Comparison of ENCODE assay signal across 27 cellular contexts in genomic region chr15:62486041-62486440, GRCh38.
DNase-seq lines count a peak whose midpoint lies in the region; ATAC-seq, FAIRE-seq and TF ChIP-seq lines count a peak whose summit lies in the region.
"Had no signal": no experiment of that assay in that cellular context is flagged by ENCODE, and none has a peak within 500 bp of the region (broad histone marks: within the 10 kb centered on the region; RNA-seq: fewer than 3 reads in every experiment).

No MANE protein-coding gene starts in this region.

- H3K36me3 ChIP-seq in astrocyte (ENCODE audit: insufficient read depth, low read length) (no peaks in the 10 kb centered on the region), subcutaneous abdominal adipose tissue (ENCODE audit: control insufficient read depth in 5 of 5, insufficient read depth in 5 of 5, low read length in 5 of 5) (no peaks in the 10 kb centered on the region), suprapubic skin (no peaks in the 10 kb centered on the region)

- H3K27me3 Mint-ChIP-seq in astrocyte (ENCODE audit: low read depth, unreplicated experiment) = no peaks in the 10 kb centered on the region

- TF ChIP-seq CTCF in astrocyte (IDR thresholded peaks at IDR 0.05; ENCODE audit: insufficient read depth, low read depth, low read length) (no peak), suprapubic skin (IDR thresholded peaks at IDR 0.05) (no peak)

- DNase-seq in AG20443 (ENCODE audit: low spot score) (peak; percentile 54), astrocyte (ENCODE audit: low read depth) (peak; percentile 62), iris pigment epithelial cell (ENCODE audit: low read depth) (peak; percentile 33), NCI-H69 (lab: John Stamatoyannopoulos, UW) (no peak), suprapubic skin (ENCODE audit: low spot score in 2 of 2) (no peak)
- DNase-seq: COR-L47; DMS 273 treated with DMSO at 0.1 percent for 48 hours; DND-41; HCEC 1CT; Karpas-422; NCI-H1436 treated with DMSO at 0.1 percent for 48 hours; NCI-H2029 treated with DMSO at 0.1 percent for 48 hours; NCI-H2171; NCI-H446; NK-92 treated with Interleukin-12 subunit alpha and Interleukin-12 subunit beta, amount 100 ng/mL, for 24 hours; Right ventricle myocardium superior; SK-N-SH had no signal

- peaks cover 43% of the 10 kb centered on the region for H3K4me1 Mint-ChIP-seq in astrocyte (ENCODE audit: low read depth, unreplicated experiment)
- H3K4me1 Mint-ChIP-seq: CD14-positive monocyte, IgD-negative memory B cell had no signal

- H3K4me1 ChIP-seq in astrocyte (ENCODE audit: insufficient read depth, low read length) = peaks cover 8% of the 10 kb centered on the region
- H3K4me1 ChIP-seq in subcutaneous abdominal adipose tissue (ENCODE audit: control insufficient read depth in 5 of 5, insufficient read depth in 5 of 5, low read length in 5 of 5) = peaks cover 4 to 49% (median 34%) of the 10 kb centered on the region in 5 donors
- peaks cover 15% of the 10 kb centered on the region for H3K4me1 ChIP-seq in suprapubic skin
- H3K4me1 ChIP-seq: A549 had no signal

- TF ChIP-seq POLR2A in suprapubic skin (IDR thresholded peaks at IDR 0.05) = no peak

- H3K4me2 ChIP-seq in astrocyte (ENCODE audit: low read length) = peak overlapping the region; percentile 12
- H3K4me2 ChIP-seq: A549, GM23338, SK-N-SH had no signal

- ATAC-seq in HG03139 (IDR thresholded peaks at IDR 0.05; ENCODE audit: unreplicated experiment) = no peak
- ATAC-seq: A549, GM23338 had no signal

- no peak overlapping the region for H2AFZ ChIP-seq in astrocyte (ENCODE audit: low read depth, low read length)
- H2AFZ ChIP-seq: GM23338 had no signal

- no peak for FAIRE-seq in astrocyte (lab: Jason Lieb, UNC)
- FAIRE-seq: G401.6, GM12891, HTR-8/SVneo, RCC 7860 had no signal

- H3K9me3 ChIP-seq in astrocyte (ENCODE audit: insufficient read depth, low read depth, low read length) (no peaks in the 10 kb centered on the region), subcutaneous abdominal adipose tissue (ENCODE audit: control insufficient read depth in 5 of 5, low read length in 5 of 5) (no peaks in the 10 kb centered on the region), suprapubic skin (no peaks in the 10 kb centered on the region)
- H3K9me3 ChIP-seq: A549, SK-N-SH had no signal

- no peak overlapping the region for H3K4me3 Mint-ChIP-seq in astrocyte (ENCODE audit: unreplicated experiment)
- H3K4me3 Mint-ChIP-seq: CD14-positive monocyte, GM23338, IgD-negative memory B cell had no signal

- H3K36me3 Mint-ChIP-seq in astrocyte (ENCODE audit: low read depth, unreplicated experiment) = peaks cover 3% of the 10 kb centered on the region
- H3K36me3 Mint-ChIP-seq: CD14-positive monocyte, IgD-negative memory B cell had no signal

- peaks cover 3% of the 10 kb centered on the region for H4K20me1 ChIP-seq in astrocyte (ENCODE audit: insufficient read depth, low read length)

- H3K9ac ChIP-seq in astrocyte (ENCODE audit: low read length) = no peak overlapping the region
- H3K9ac ChIP-seq in subcutaneous abdominal adipose tissue (ENCODE audit: low read length in 5 of 5) = peak overlapping the region in 1 of 5 donors; percentile 36
- H3K9ac ChIP-seq: SK-N-SH had no signal

- H3K27me3 ChIP-seq in astrocyte (ENCODE audit: insufficient read depth, low read length) (no peaks in the 10 kb centered on the region), subcutaneous abdominal adipose tissue (ENCODE audit: control insufficient read depth in 5 of 5, insufficient read depth in 4 of 5, low read length in 5 of 5) (no peaks in the 10 kb centered on the region), suprapubic skin (no peaks in the 10 kb centered on the region)

- no peak for TF ChIP-seq EP300 in suprapubic skin (IDR thresholded peaks at IDR 0.05)

- peaks cover 2% of the 10 kb centered on the region for H3K9me3 Mint-ChIP-seq in astrocyte (ENCODE audit: unreplicated experiment)
- H3K9me3 Mint-ChIP-seq: GM23338, IgD-negative memory B cell had no signal

- 90% methylated on average over 1 of the region's 1 CpG for WGBS in suprapubic skin

- H3K79me2 ChIP-seq in astrocyte (ENCODE audit: insufficient read depth, low read length) = no peaks in the 10 kb centered on the region

- H3K27ac ChIP-seq in astrocyte (ENCODE audit: low read depth, low read length) (no peak overlapping the region), subcutaneous abdominal adipose tissue (ENCODE audit: low read depth, low read length) (peak overlapping the region; percentile 75), suprapubic skin (no peak overlapping the region)
- H3K27ac ChIP-seq: A549 had no signal

- no peak overlapping the region for H3K4me3 ChIP-seq in astrocyte (ENCODE audit: insufficient read depth, low read depth, low read length)
- H3K4me3 ChIP-seq in subcutaneous abdominal adipose tissue (ENCODE audit: low read depth in 1 of 5, low read length in 5 of 5) = no peak overlapping the region
- no peak overlapping the region for H3K4me3 ChIP-seq in suprapubic skin
- H3K4me3 ChIP-seq: A549, GM23338 had no signal

- peak overlapping the region; percentile 48 for H3K27ac Mint-ChIP-seq in astrocyte (ENCODE audit: unreplicated experiment)
- H3K27ac Mint-ChIP-seq: CD14-positive monocyte, IgD-negative memory B cell had no signal

Comparison
In these comparisons a context has a peak if more than half of its experiments do, and no peak if none do; other contexts are left out.
1. DNase-seq: peak in AG20443 (single experiment), astrocyte (single experiment) and iris pigment epithelial cell (single experiment); none in NCI-H69 (single experiment) and suprapubic skin (0 of 2).